ENCODE assay signal across 23 cellular contexts in the genomic region with DNA sequence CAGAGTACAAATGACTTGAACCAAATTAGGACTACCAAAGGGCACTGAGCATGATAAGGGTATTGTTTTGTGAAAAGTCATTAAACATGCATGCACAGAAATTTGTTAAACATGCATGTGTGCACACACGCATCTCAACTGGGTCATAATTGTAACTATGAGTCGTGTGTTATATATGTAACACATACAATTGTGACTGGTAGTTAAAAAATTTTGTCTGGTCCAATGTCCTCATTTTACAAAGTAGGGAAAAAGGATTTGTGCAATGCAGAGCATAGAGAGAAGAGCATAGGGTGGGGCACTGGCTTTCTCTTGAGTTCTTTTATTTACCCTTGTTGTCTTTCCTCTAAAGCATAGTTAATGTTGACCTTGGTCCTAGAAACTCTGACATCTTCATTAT. TPM values are rescaled to one million over a fixed set of nuclear protein-coding genes. Genes with fewer than 3 reads are reported as not detected.
DNase-seq lines count a peak whose midpoint lies in the region; ATAC-seq, FAIRE-seq and TF ChIP-seq lines count a peak whose summit lies in the region.
"Had no signal": no experiment of that assay in that cellular context is flagged by ENCODE, and none has a peak within 500 bp of the region (broad histone marks: within the 10 kb centered on the region; RNA-seq: fewer than 3 reads in every experiment).

No MANE protein-coding gene starts in this region.

- ATAC-seq in A549: peak in 1 of 2 experiments; percentile 42; a peak in 3 of 6 replicates

- H4K20me1 ChIP-seq in keratinocyte (ENCODE audit: control insufficient read depth, extremely low read depth, insufficient read depth, low read length): no peaks in the 10 kb centered on the region

- no peak overlapping the region for H3K9ac ChIP-seq in adipocyte (ENCODE audit: low read length)
- H3K9ac ChIP-seq in keratinocyte (ENCODE audit: control insufficient read depth, extremely low read depth, insufficient read depth, low read length): no peak overlapping the region

- POLR2A ChIA-PET in A549 (lab: Yijun Ruan, JAX): no interaction called here

- H3K79me2 ChIP-seq in keratinocyte (ENCODE audit: control insufficient read depth, insufficient read depth, low read length): no peaks in the 10 kb centered on the region

- no peak for TF ChIP-seq POLR2A in A549 (IDR thresholded peaks at IDR 0.05; ENCODE audit: low read length)
- TF ChIP-seq POLR2A in tibial nerve (IDR thresholded peaks at IDR 0.05): no peak

- H3K4me3 ChIP-seq in A549 (no peak overlapping the region), adipocyte (ENCODE audit: low read length) (no peak overlapping the region), keratinocyte (ENCODE audit: control insufficient read depth in 2 of 3, extremely low read depth in 1 of 3, insufficient read depth in 2 of 3, low read depth in 1 of 3, low read length in 3 of 3) (no peak overlapping the region), tibial nerve (no peak overlapping the region)
- H3K4me3 ChIP-seq: MG63, SJCRH30 had no signal

- CTCF ChIA-PET in A549 (lab: Yijun Ruan, JAX): interaction anchor here (0.8 to 3.0 kb wide), 2 partner anchors 11 kb away, joined by 4 to 21 read pairs; no protein-coding TSS in a partner anchor

- DNase-seq in A549 (ENCODE audit: low read depth in 1 of 2, low spot score in 1 of 2) (peak in 1 of 2 experiments; percentile 12), HS-5 (ENCODE audit: low read depth) (peak; percentile 18), adipocyte (ENCODE audit: low read depth) (peak; percentile 10), keratinocyte (ENCODE audit: low read depth, low spot score) (no peak), hypothalamus (lab: John Stamatoyannopoulos, UW) (no peak), NCI-H1694 treated with DMSO at 0.1 percent for 48 hours (lab: John Stamatoyannopoulos, UW) (no peak), HUDEP-2 (lab: John Stamatoyannopoulos, UW; ENCODE audit: unreplicated experiment in 76 of 76) (no peak), tibial nerve (ENCODE audit: low spot score in 2 of 2) (no peak)
- DNase-seq: CD4-positive, alpha-beta memory T cell; HFFc6; Karpas-422; NCI-H1092; NCI-H510A; NCI-H748 treated with DMSO at 0.1 percent for 48 hours; NK-92 treated with Interleukin-12 subunit alpha and Interleukin-12 subunit beta, amount 100 ng/mL, for 24 hours; RPMI8226; SJCRH30 had no signal

- peaks cover 21% of the 10 kb centered on the region for H3K4me1 ChIP-seq in A549
- peaks cover 13% of the 10 kb centered on the region for H3K4me1 ChIP-seq in adipocyte (ENCODE audit: control insufficient read depth, insufficient read depth, low read length)
- peaks cover 9% of the 10 kb centered on the region for H3K4me1 ChIP-seq in keratinocyte (ENCODE audit: control insufficient read depth, extremely low read depth, insufficient read depth, low read length)
- no peaks in the 10 kb centered on the region for H3K4me1 ChIP-seq in tibial nerve
- H3K4me1 ChIP-seq: SJCRH30 had no signal

- H3K27ac ChIP-seq in A549 (no peak overlapping the region), keratinocyte (ENCODE audit: control insufficient read depth, insufficient read depth, low read length) (no peak overlapping the region), tibial nerve (no peak overlapping the region)
- H3K27ac ChIP-seq: SJCRH30 had no signal

- FAIRE-seq in A549 (lab: Jason Lieb, UNC) (no peak), keratinocyte (lab: Jason Lieb, UNC) (peak; percentile 23)
- FAIRE-seq: A204.1 had no signal

- no peak overlapping the region for H2AFZ ChIP-seq in keratinocyte (ENCODE audit: control insufficient read depth, low read length)

- H3K9me1 ChIP-seq in keratinocyte (ENCODE audit: control insufficient read depth, extremely low read depth, insufficient read depth, low read length): no peaks in the 10 kb centered on the region

- TF ChIP-seq EP300 in A549 (IDR thresholded peaks at IDR 0.05) (no peak), tibial nerve (IDR thresholded peaks at IDR 0.05) (no peak)

- no peaks in the 10 kb centered on the region for H3K36me3 ChIP-seq in adipocyte (ENCODE audit: control insufficient read depth, insufficient read depth, low read length, severe bottlenecking)
- H3K36me3 ChIP-seq in keratinocyte (ENCODE audit: control insufficient read depth in 2 of 2, extremely low read depth in 1 of 2, insufficient read depth in 2 of 2, low read length in 2 of 2): no peaks in the 10 kb centered on the region
- no peaks in the 10 kb centered on the region for H3K36me3 ChIP-seq in tibial nerve
- H3K36me3 ChIP-seq: MG63, SJCRH30 had no signal

- WGBS in A549 (ENCODE audit: missing lambda C conversion rate): 38% methylated on average over 2 of the region's 2 CpGs
- 43 to 57% methylated on average over 2 of the region's 2 CpGs for WGBS in tibial nerve, 2 donors

- peak overlapping the region; percentile 54 for H3K4me2 ChIP-seq in A549
- peak overlapping the region; percentile 37 for H3K4me2 ChIP-seq in keratinocyte (ENCODE audit: control insufficient read depth, extremely low read depth, insufficient read depth, low read depth, low read length)

- dilution Hi-C loops in keratinocyte (cut with MboI; ENCODE audit: extremely low pct_ligation_motif_present, low sequenced_read_pairs): no loop called here

- H3K27me3 ChIP-seq in adipocyte (replicated peaks; ENCODE audit: control insufficient read depth, insufficient read depth, low read length): peaks cover 20% of the 10 kb centered on the region
- H3K27me3 ChIP-seq in keratinocyte (ENCODE audit: control insufficient read depth, extremely low read depth, insufficient read depth, low read length): no peaks in the 10 kb centered on the region
- no peaks in the 10 kb centered on the region for H3K27me3 ChIP-seq in tibial nerve
- H3K27me3 ChIP-seq: SJCRH30 had no signal

- no peak for TF ChIP-seq CTCF in A549 (IDR thresholded peaks at IDR 0.05)
- no peak for TF ChIP-seq CTCF in keratinocyte (optimal IDR thresholded peaks at IDR 0.05 in 1 of 3, IDR thresholded peaks at IDR 0.05 in 1 of 3, conservative IDR thresholded peaks at IDR 0.05 in 1 of 3; ENCODE audit: extremely low read depth in 1 of 3, insufficient read depth in 2 of 3, low read length in 3 of 3)
- no peak for TF ChIP-seq CTCF in tibial nerve (IDR thresholded peaks at IDR 0.05)

- H3K9me3 ChIP-seq in A549 (no peaks in the 10 kb centered on the region), adipocyte (ENCODE audit: control insufficient read depth, low read length) (no peaks in the 10 kb centered on the region), keratinocyte (ENCODE audit: control insufficient read depth, low read depth, low read length) (no peaks in the 10 kb centered on the region), tibial nerve (no peaks in the 10 kb centered on the region)
- H3K9me3 ChIP-seq: MG63, SJCRH30 had no signal

- TF ChIP-seq RAD21 in A549 (conservative IDR thresholded peaks at IDR 0.05 in 1 of 2, IDR thresholded peaks at IDR 0.05 in 1 of 2): no peak

TF ChIP-seq in A549, 52 proteins besides CTCF, POLR2A, EP300 and RAD21 (continues in another document):
- TF ChIP-seq EHMT2 (IDR thresholded peaks at IDR 0.05; ENCODE audit: low read depth) (no peak), TFCP2L1 (CRISPR knock-in tag; IDR thresholded peaks at IDR 0.05) (no peak), POLR2AphosphoS2 (conservative IDR thresholded peaks at IDR 0.05; ENCODE audit: low read length) (no peak), ZC3H11A (IDR thresholded peaks at IDR 0.05) (no peak), PHF8 (IDR thresholded peaks at IDR 0.05; ENCODE audit: borderline replicate concordance, low read depth) (no peak), SMC3 (IDR thresholded peaks at IDR 0.05) (no peak)
- TF ChIP-seq, protein P1, sequence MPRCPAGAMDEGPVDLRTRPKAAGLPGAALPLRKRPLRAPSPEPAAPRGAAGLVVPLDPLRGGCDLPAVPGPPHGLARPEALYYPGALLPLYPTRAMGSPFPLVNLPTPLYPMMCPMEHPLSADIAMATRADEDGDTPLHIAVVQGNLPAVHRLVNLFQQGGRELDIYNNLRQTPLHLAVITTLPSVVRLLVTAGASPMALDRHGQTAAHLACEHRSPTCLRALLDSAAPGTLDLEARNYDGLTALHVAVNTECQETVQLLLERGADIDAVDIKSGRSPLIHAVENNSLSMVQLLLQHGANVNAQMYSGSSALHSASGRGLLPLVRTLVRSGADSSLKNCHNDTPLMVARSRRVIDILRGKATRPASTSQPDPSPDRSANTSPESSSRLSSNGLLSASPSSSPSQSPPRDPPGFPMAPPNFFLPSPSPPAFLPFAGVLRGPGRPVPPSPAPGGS (IDR thresholded peaks at IDR 0.05): no peak

RNA-seq across cellular contexts. Expression of a gene that starts 19.3 kb away (rescaled TPM):
- polyA plus RNA-seq in A549 (2011; rRNA removed) (2.5 and 2.9 TPM in 2 replicates), A549 (2017; fragmentation: RNase III; extraction: RNeasy Plus Mini Kit Qiagen cat#74134 plus additional on column Dnase treatment) (2.7 to 3.0 TPM (median 2.7 TPM) in 3 replicates), keratinocyte (not detected in 3 replicates)
- 1.7 and 1.8 TPM in 2 replicates for polyA plus RNA-seq in A549 (2012; cell fraction: cytosol; rRNA removed)
- polyA plus RNA-seq in A549 (2012; cell fraction: nucleus; rRNA removed): 0.98 and 2.0 TPM in 2 replicates
- polyA minus RNA-seq in A549 (2011; rRNA and poly(A)+ RNA removed): 6.3 and 6.4 TPM in 2 replicates
- polyA plus RNA-seq in keratinocyte (2011; ENCODE audit: low read depth): not detected
- polyA plus RNA-seq in keratinocyte (2011; cell fraction: cytosol; rRNA removed): not detected in 2 replicates
- 0.13 TPM in 1 of 2 replicates, not detected in the other for polyA plus RNA-seq in keratinocyte (2011; cell fraction: nucleus; rRNA removed)
- polyA plus RNA-seq in keratinocyte (2012; ENCODE audit: low replicate concordance): 0.14 TPM in 1 of 2 replicates, not detected in the other
- polyA minus RNA-seq in keratinocyte: 0.58 TPM in 1 of 3 replicates, not detected in the others
- not detected for polyA minus RNA-seq in keratinocyte (2011; cell fraction: cytosol; rRNA and poly(A)+ RNA removed)
- polyA minus RNA-seq in keratinocyte (2011; cell fraction: nucleus; rRNA and poly(A)+ RNA removed): not detected in 2 replicates
- total RNA-seq in tibial nerve: under 1 TPM in 1 of 4 donors, not detected in 3; 0.60 TPM
- total RNA-seq: CD4-positive, alpha-beta memory T cell; G401; HFFc6; HT-29; OCI-LY7 had no signal
- polyA plus RNA-seq: CD4-positive, alpha-beta memory T cell; IgD-negative memory B cell had no signal

RNA-seq across cellular contexts. Expression of a gene that starts 51.1 kb away (rescaled TPM):
- polyA plus RNA-seq in A549 (2011; rRNA removed): 39.7 and 40.2 TPM in 2 replicates
- polyA plus RNA-seq in A549 (2012; cell fraction: cytosol; rRNA removed): 37.2 and 44.6 TPM in 2 replicates
- 31.1 and 32.9 TPM in 2 replicates for polyA plus RNA-seq in A549 (2012; cell fraction: nucleus; rRNA removed)
- 71.8 to 76.0 TPM (median 75.8 TPM) in 3 replicates for polyA plus RNA-seq in A549 (2017; fragmentation: RNase III; extraction: RNeasy Plus Mini Kit Qiagen cat#74134 plus additional on column Dnase treatment)
- polyA minus RNA-seq in A549 (2011; rRNA and poly(A)+ RNA removed): 51.6 and 52.6 TPM in 2 replicates
- 10.9 to 22.0 TPM (median 14.4 TPM) in 3 replicates for polyA plus RNA-seq in keratinocyte
- 1.0 TPM for polyA plus RNA-seq in keratinocyte (2011; ENCODE audit: low read depth)
- 14.5 and 15.4 TPM in 2 replicates for polyA plus RNA-seq in keratinocyte (2011; cell fraction: cytosol; rRNA removed)
- 10.8 and 11.1 TPM in 2 replicates for polyA plus RNA-seq in keratinocyte (2011; cell fraction: nucleus; rRNA removed)
- 0.66 and 20.6 TPM in 2 replicates for polyA plus RNA-seq in keratinocyte (2012; ENCODE audit: low replicate concordance)
- 21.8 to 26.4 TPM (median 24.1 TPM) in 3 replicates for polyA minus RNA-seq in keratinocyte
- 25.9 TPM for polyA minus RNA-seq in keratinocyte (2011; cell fraction: cytosol; rRNA and poly(A)+ RNA removed)
- 9.5 and 12.3 TPM in 2 replicates for polyA minus RNA-seq in keratinocyte (2011; cell fraction: nucleus; rRNA and poly(A)+ RNA removed)
- 10 to 100 TPM in 2 of 4 donors, 1 to 10 TPM in 2; 7.9 to 15.3 (median 11.0) TPM for total RNA-seq in tibial nerve

Comparison
In these comparisons a context has a peak if more than half of its experiments do, and no peak if none do; other contexts are left out.
1. DNase-seq: peak in HS-5 (single experiment) and adipocyte (single experiment); none in keratinocyte (single experiment), hypothalamus (0 of 51), NCI-H1694 treated with DMSO at 0.1 percent for 48 hours (single experiment), HUDEP-2 (0 of 76) and tibial nerve (0 of 2).